11 cellular contexts compared by ENCODE assay signal in the genomic region with DNA sequence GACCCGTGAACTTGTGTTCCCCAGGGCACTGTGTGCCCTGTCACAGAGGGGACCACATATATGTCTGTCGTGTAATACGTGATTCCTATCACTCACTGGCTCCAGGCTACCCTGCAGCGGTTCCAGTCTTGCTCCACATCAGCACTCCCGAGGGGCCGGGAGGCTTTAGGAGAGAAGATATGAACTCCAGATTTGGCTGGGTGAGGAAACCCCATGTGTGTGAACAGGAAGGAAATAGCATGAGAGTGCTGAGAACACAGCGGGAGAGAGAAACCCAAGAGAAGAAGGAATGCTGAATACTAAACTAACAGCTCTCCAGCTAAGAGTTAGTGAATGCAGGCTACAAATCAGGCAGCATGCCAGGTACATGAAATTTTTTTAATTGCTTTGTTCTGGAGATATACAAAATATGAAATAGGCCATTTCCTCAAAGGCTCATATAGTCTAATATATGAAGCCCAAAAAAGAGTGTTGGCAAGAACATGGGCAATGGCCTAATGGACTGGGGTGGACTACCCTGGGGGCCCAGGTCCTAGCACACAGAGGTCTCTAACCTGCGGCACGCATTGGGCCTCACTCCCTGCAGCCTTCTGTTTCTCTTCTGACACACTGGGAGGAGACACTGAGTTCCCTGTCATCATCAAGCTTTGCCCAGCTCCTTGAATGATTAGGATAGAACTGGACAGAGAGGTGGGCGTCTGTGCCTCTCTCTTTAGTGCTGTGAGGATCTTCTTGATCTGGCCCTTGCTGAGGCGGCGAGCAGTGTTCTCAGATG.
"Had no signal": no experiment of that assay in that cellular context is flagged by ENCODE, and none has a peak within 500 bp of the region (broad histone marks: within the 10 kb centered on the region; RNA-seq: fewer than 3 reads in every experiment).

No MANE protein-coding gene starts in this region.

- H3K27me3 Mint-ChIP-seq: activated CD4-positive, alpha-beta T cell treated with anti-CD3 and anti-CD28 coated beads, Interleukin-2, amount 10 ng/mL, durations not matched to agents 24 days and 14 days had no signal

- H3K4me3 Mint-ChIP-seq: activated CD4-positive, alpha-beta T cell treated with anti-CD3 and anti-CD28 coated beads, Interleukin-2, amount 10 ng/mL, durations not matched to agents 24 days and 14 days; activated naive CD8-positive, alpha-beta T cell treated with anti-CD3 and anti-CD28 coated beads, Interleukin-2, amount 10 ng/mL, durations not matched to agents 7 days and 5 days; brain; dendritic cell treated with granulocyte-macrophage colony-stimulating factor and Interleukin-4, amounts not matched to agents 40 ng/mL and 50 ng/mL, for 4 days had no signal

- H3K4me1 Mint-ChIP-seq: activated CD4-positive, alpha-beta T cell treated with anti-CD3 and anti-CD28 coated beads, Interleukin-2, amount 10 ng/mL, durations not matched to agents 24 days and 14 days had no signal

- ATAC-seq: gastrocnemius medialis had no signal

- DNase-seq: activated CD4-positive, alpha-beta T cell treated with anti-CD3 and anti-CD28 coated beads, Interleukin-2, amount 10 ng/mL, durations not matched to agents 24 days and 14 days; activated CD4-positive, CD25-positive, alpha-beta regulatory T cell; activated naive CD4-positive, alpha-beta T cell; activated naive CD8-positive, alpha-beta T cell treated with anti-CD3 and anti-CD28 coated beads, Interleukin-2, amount 10 ng/mL, durations not matched to agents 7 days and 5 days; effector memory CD4-positive, alpha-beta T cell; gastrocnemius medialis; ovary; stimulated activated CD4-positive, alpha-beta T cell treated with anti-CD3 and anti-CD28 coated beads, Interleukin-1b, Interleukin-23, amount 100 ng/mL, for 48 hours; SW 1271 had no signal

- H3K27ac Mint-ChIP-seq: activated CD4-positive, alpha-beta T cell treated with anti-CD3 and anti-CD28 coated beads, Interleukin-2, amount 10 ng/mL, durations not matched to agents 24 days and 14 days; activated naive CD8-positive, alpha-beta T cell treated with anti-CD3 and anti-CD28 coated beads, Interleukin-2, amount 10 ng/mL, durations not matched to agents 7 days and 5 days; dendritic cell treated with granulocyte-macrophage colony-stimulating factor and Interleukin-4, amounts not matched to agents 40 ng/mL and 50 ng/mL, for 4 days had no signal

- H3K36me3 Mint-ChIP-seq: activated naive CD8-positive, alpha-beta T cell treated with anti-CD3 and anti-CD28 coated beads, Interleukin-2, amount 10 ng/mL, durations not matched to agents 7 days and 5 days; brain had no signal

- H3K9me3 Mint-ChIP-seq: activated CD4-positive, alpha-beta T cell treated with anti-CD3 and anti-CD28 coated beads, Interleukin-2, amount 10 ng/mL, durations not matched to agents 24 days and 14 days had no signal
